Comparison of ENCODE assay signal across 24 cellular contexts in genomic region chr16:86593913-86594312, GRCh38.
"Had no signal": no experiment of that assay in that cellular context is flagged by ENCODE, and none has a peak within 500 bp of the region (broad histone marks: within the 10 kb centered on the region; RNA-seq: fewer than 3 reads in every experiment).

No MANE protein-coding gene starts in this region.

- H3K27ac Mint-ChIP-seq: activated naive CD8-positive, alpha-beta T cell; activated T-cell treated with anti-CD3 and anti-CD28 coated beads, Interleukin-2, amount 50 U/mL, for 72 hours; type B pancreatic cell had no signal

- H3K4me3 ChIP-seq: breast epithelium, gastrocnemius medialis, left ventricle myocardium inferior, lung, mucosa of descending colon, testis, uterus had no signal

- H3K4me3 Mint-ChIP-seq: activated naive CD8-positive, alpha-beta T cell; activated T-cell treated with anti-CD3 and anti-CD28 coated beads, Interleukin-2, amount 50 U/mL, for 72 hours had no signal

- H3K27ac ChIP-seq: breast epithelium, gastrocnemius medialis, left ventricle myocardium inferior, testis, uterus had no signal

- H3K27me3 ChIP-seq: testis had no signal

- H3K36me3 Mint-ChIP-seq: activated naive CD8-positive, alpha-beta T cell had no signal

- H3K9me3 ChIP-seq: breast epithelium, gastrocnemius medialis, left ventricle myocardium inferior, mucosa of descending colon, testis, uterus had no signal

- H3K4me1 ChIP-seq: breast epithelium, left ventricle myocardium inferior, testis, uterus had no signal

- H3K36me3 ChIP-seq: breast epithelium, gastrocnemius medialis, left ventricle myocardium inferior, uterus had no signal

- DNase-seq: activated CD4-positive, alpha-beta T cell treated with anti-CD3 and anti-CD28 coated beads for 4 hours; activated CD4-positive, alpha-beta T cell treated with anti-CD3 and anti-CD28 coated beads, Interleukin-2, amount 50 U/mL, for 4 hours; activated CD4-positive, CD25-positive, alpha-beta regulatory T cell; activated naive CD4-positive, alpha-beta T cell treated with Interleukin-2 at 50 U/mL for 16 hours; activated T-cell treated with anti-CD3 and anti-CD28 coated beads for 4 hours; activated T-cell treated with anti-CD3 and anti-CD28 coated beads, Interleukin-2, amount 50 U/mL, for 72 hours; anterior cingulate cortex; central memory CD4-positive, alpha-beta T cell; effector memory CD4-positive, alpha-beta T cell; erythroblast; gastrocnemius medialis; glutamatergic neuron; left ventricle myocardium inferior; mucosa of descending colon; nucleus accumbens; right cardiac atrium; stimulated activated CD4-positive, alpha-beta T cell treated with anti-CD3 and anti-CD28 coated beads, Interleukin-2, amount 100 ng/mL, for 48 hours; stimulated activated naive CD4-positive, alpha-beta T cell treated with Interleukin-2 at 50 U/mL for 16 hours; testis; uterus had no signal

- H3K9me3 Mint-ChIP-seq: type B pancreatic cell had no signal
